1 cellular context compared by ENCODE assay signal in genomic region chr16:67241008-67241900, GRCh38.
TF ChIP-seq lines count a peak whose summit lies in the region.

No MANE protein-coding gene starts in this region.

TF ChIP-seq in HepG2, 621 proteins besides CTCF, POLR2A, EP300 and RAD21:
- TF ChIP-seq FOSL2 (CRISPR knock-in tag; IDR thresholded peaks at IDR 0.05) (peak; percentile 71), NFE2L2 (IDR thresholded peaks at IDR 0.05; ENCODE audit: low read length) (peak; percentile 76; the same call in 1 of the 2 replicates), NFE2 (CRISPR knock-in tag; IDR thresholded peaks at IDR 0.05) (peak; percentile 87; the same call in 1 of the 2 replicates), KLF11 (CRISPR knock-in tag; IDR thresholded peaks at IDR 0.05) (no peak)
- TF ChIP-seq, protein P1, sequence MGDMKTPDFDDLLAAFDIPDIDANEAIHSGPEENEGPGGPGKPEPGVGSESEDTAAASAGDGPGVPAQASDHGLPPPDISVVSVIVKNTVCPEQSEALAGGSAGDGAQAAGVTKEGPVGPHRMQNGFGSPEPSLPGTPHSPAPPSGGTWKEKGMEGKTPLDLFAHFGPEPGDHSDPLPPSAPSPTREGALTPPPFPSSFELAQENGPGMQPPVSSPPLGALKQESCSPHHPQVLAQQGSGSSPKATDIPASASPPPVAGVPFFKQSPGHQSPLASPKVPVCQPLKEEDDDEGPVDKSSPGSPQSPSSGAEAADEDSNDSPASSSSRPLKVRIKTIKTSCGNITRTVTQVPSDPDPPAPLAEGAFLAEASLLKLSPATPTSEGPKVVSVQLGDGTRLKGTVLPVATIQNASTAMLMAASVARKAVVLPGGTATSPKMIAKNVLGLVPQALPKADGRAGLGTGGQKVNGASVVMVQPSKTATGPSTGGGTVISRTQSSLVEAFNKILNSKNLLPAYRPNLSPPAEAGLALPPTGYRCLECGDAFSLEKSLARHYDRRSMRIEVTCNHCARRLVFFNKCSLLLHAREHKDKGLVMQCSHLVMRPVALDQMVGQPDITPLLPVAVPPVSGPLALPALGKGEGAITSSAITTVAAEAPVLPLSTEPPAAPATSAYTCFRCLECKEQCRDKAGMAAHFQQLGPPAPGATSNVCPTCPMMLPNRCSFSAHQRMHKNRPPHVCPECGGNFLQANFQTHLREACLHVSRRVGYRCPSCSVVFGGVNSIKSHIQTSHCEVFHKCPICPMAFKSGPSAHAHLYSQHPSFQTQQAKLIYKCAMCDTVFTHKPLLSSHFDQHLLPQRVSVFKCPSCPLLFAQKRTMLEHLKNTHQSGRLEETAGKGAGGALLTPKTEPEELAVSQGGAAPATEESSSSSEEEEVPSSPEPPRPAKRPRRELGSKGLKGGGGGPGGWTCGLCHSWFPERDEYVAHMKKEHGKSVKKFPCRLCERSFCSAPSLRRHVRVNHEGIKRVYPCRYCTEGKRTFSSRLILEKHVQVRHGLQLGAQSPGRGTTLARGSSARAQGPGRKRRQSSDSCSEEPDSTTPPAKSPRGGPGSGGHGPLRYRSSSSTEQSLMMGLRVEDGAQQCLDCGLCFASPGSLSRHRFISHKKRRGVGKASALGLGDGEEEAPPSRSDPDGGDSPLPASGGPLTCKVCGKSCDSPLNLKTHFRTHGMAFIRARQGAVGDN (CRISPR knock-in tag; IDR thresholded peaks at IDR 0.05): 0 out of 2 replicates have a peak, but pooled peaks have one; percentile 34
- TF ChIP-seq, protein P2, sequence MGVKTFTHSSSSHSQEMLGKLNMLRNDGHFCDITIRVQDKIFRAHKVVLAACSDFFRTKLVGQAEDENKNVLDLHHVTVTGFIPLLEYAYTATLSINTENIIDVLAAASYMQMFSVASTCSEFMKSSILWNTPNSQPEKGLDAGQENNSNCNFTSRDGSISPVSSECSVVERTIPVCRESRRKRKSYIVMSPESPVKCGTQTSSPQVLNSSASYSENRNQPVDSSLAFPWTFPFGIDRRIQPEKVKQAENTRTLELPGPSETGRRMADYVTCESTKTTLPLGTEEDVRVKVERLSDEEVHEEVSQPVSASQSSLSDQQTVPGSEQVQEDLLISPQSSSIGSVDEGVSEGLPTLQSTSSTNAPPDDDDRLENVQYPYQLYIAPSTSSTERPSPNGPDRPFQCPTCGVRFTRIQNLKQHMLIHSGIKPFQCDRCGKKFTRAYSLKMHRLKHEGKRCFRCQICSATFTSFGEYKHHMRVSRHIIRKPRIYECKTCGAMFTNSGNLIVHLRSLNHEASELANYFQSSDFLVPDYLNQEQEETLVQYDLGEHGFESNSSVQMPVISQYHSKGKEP (CRISPR knock-in tag; IDR thresholded peaks at IDR 0.05): no peak
TF ChIP-seq in HepG2: peak in this region for 4.
